ENCODE assay signal across 9 cellular contexts in the genomic region with DNA sequence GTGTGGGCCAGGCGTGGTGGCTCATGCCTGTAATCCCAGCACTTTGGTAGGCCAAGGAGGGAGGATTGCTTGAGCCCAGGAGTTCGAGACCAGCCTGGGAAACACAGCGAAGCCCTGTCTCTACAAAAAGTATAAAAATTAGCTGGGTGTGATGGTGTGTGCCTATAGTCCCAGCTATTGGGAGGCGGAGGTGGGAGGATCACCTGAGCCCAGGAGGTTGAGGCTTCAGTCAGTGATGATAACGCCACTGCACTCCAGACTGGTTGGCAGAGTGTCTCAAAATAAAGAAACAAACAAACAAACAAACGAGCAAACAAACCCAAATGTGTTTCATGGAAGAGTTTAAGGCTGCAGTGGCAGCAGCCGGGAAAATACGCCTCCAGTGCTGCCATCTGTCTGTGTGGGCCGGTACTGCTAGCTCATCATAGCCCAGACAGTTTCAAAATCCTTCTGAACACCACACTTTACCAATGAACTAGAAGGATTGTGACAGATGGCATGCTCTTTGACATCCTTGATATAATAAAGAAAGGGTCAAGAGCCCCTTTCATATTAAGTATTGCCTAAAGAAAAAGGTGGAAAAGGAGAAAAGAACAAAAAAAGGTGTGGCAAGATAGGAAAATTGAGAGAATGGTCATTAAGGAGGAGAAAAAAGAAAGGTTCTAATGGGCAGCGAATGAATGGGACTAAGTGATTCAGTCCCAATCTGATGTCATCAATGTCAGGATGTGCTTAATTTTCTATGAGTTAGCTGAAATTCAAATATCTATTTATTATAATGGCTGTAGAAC.
DNase-seq lines count a peak whose midpoint lies in the region; ATAC-seq and TF ChIP-seq lines count a peak whose summit lies in the region.
"Had no signal": no experiment of that assay in that cellular context is flagged by ENCODE, and none has a peak within 500 bp of the region (broad histone marks: within the 10 kb centered on the region; RNA-seq: fewer than 3 reads in every experiment).

No MANE protein-coding gene starts in this region.

- peak overlapping the region; percentile 97 for H2AFZ ChIP-seq in SU-DHL-6 (ENCODE audit: low read depth, low read length, severe bottlenecking)

- no peaks in the 10 kb centered on the region for H3K36me3 ChIP-seq in SU-DHL-6 (ENCODE audit: low read length)

- no peak overlapping the region for H3K4me3 ChIP-seq in SU-DHL-6 (ENCODE audit: insufficient read depth, low read length, poor library complexity, severe bottlenecking)
- H3K4me3 ChIP-seq: SJSA1 had no signal

- peaks cover 5% of the 10 kb centered on the region for H3K4me1 Mint-ChIP-seq in activated naive CD8-positive, alpha-beta T cell treated with anti-CD3 and anti-CD28 coated beads, Interleukin-2, amount 50 U/mL, for 24 hours

- no peak overlapping the region for H3K4me3 Mint-ChIP-seq in activated naive CD8-positive, alpha-beta T cell treated with anti-CD3 and anti-CD28 coated beads, Interleukin-2, amount 50 U/mL, for 24 hours

- H4K20me1 ChIP-seq in SU-DHL-6 (ENCODE audit: low read depth, low read length), result no peaks in the 10 kb centered on the region

- peak; percentile 81 for TF ChIP-seq CTCF in SU-DHL-6 (IDR thresholded peaks at IDR 0.05; ENCODE audit: insufficient read depth, low read length, poor library complexity, severe bottlenecking)

- no peaks in the 10 kb centered on the region for H3K27me3 ChIP-seq in SU-DHL-6 (ENCODE audit: low read length)
- H3K27me3 ChIP-seq: SJSA1 had no signal

- no peaks in the 10 kb centered on the region for H3K9me3 Mint-ChIP-seq in activated naive CD8-positive, alpha-beta T cell treated with anti-CD3 and anti-CD28 coated beads, Interleukin-2, amount 50 U/mL, for 24 hours

- no peak overlapping the region for H3K27ac Mint-ChIP-seq in activated naive CD8-positive, alpha-beta T cell treated with anti-CD3 and anti-CD28 coated beads, Interleukin-2, amount 50 U/mL, for 24 hours

- no peaks in the 10 kb centered on the region for H3K9me3 ChIP-seq in SU-DHL-6 (ENCODE audit: insufficient read depth, low read length)
- H3K9me3 ChIP-seq: SJSA1 had no signal

- no peaks in the 10 kb centered on the region for H3K9me2 ChIP-seq in SU-DHL-6 (replicated peaks; ENCODE audit: insufficient read depth, low read length)

- peaks cover 2% of the 10 kb centered on the region for H3K27me3 Mint-ChIP-seq in activated naive CD8-positive, alpha-beta T cell treated with anti-CD3 and anti-CD28 coated beads, Interleukin-2, amount 50 U/mL, for 24 hours

- H3K36me3 Mint-ChIP-seq in activated naive CD8-positive, alpha-beta T cell treated with anti-CD3 and anti-CD28 coated beads, Interleukin-2, amount 50 U/mL, for 24 hours (ENCODE audit: low read depth), result no peaks in the 10 kb centered on the region

- DNase-seq in CD1c-positive myeloid dendritic cell (ENCODE audit: extremely low spot score) (peak; percentile 60), hepatic stellate cell (ENCODE audit: low spot score) (peak; percentile 24), 8988T (no peak)
- peak; percentile 61 for DNase-seq in activated naive CD8-positive, alpha-beta T cell treated with anti-CD3 and anti-CD28 coated beads, Interleukin-2, amount 50 U/mL, for 24 hours
- peak; percentile 48 for DNase-seq in stimulated activated CD4-positive, alpha-beta T cell treated with anti-CD3 and anti-CD28 coated beads, Interleukin-12 subunit alpha, Interleukin-12 subunit beta, amount 100 ng/mL, for 4 hours

- no peak overlapping the region for H3K9ac ChIP-seq in SU-DHL-6 (ENCODE audit: low read length)

- no peaks in the 10 kb centered on the region for H3F3A ChIP-seq in SU-DHL-6 (ENCODE audit: insufficient read depth)

- H3K27ac ChIP-seq in SU-DHL-6 (ENCODE audit: low read depth, low read length), result no peak overlapping the region
- H3K27ac ChIP-seq: SJSA1 had no signal

- ATAC-seq in GM19324 (IDR thresholded peaks at IDR 0.05; ENCODE audit: low FRiP score, unreplicated experiment) (peak; percentile 80), HG03196 (IDR thresholded peaks at IDR 0.05; ENCODE audit: unreplicated experiment) (peak; percentile 89)
- ATAC-seq in activated naive CD8-positive, alpha-beta T cell treated with anti-CD3 and anti-CD28 coated beads, Interleukin-2, amount 50 U/mL, for 24 hours, result peak; percentile 76

- no peak overlapping the region for H3K4me2 ChIP-seq in SU-DHL-6 (ENCODE audit: low read depth, low read length, poor library complexity, severe bottlenecking)

- no peaks in the 10 kb centered on the region for H3K79me2 ChIP-seq in SU-DHL-6 (ENCODE audit: insufficient read depth, low read length)
